In the genomic region with DNA sequence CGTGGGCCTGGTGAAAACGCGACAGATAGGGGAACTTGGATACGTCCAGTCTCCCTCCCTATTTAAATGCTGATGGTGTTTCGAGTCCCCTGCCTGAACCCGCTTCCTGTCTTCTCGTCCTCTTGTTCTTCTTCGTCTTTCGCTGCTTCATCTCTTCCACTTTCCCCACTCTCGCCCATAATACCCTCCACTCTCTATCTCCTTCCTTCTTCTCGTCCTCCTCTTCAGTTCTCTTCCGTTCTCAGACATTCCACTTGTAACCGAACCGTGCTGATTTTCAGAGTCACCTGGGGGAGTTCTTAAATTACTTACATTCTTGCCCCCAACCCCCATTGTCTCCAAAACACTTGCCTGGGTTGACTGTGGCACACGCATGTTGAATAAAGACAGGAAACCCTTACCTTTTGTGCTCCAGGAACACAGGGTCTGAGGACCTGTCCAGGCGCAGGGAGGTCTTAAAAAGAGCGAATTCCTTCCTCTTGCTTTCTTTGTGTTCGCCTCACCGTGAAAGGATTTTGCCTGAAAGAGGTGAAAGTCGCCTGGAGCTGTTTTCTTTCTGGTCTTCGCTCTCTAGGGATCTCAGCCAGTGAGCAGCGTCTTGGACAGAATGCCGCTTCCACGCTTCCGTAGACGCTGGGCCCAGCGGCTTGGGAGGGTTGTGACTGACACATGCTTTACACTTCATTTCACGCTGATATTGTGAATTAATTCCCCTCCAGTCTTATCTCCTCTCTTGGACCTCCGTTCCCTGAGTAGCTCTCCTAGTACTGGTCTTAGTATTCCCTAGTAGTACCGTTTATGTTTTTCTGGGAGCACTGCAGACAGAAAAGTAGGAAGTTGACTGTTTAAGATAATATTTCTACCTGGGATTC, we compare ENCODE assay signal across 1 cellular context.
TF ChIP-seq lines count a peak whose summit lies in the region.

No MANE protein-coding gene starts in this region.

TF ChIP-seq in IMR-90, 13 proteins besides CTCF, POLR2A, EP300 and RAD21:
- TF ChIP-seq, protein P1, sequence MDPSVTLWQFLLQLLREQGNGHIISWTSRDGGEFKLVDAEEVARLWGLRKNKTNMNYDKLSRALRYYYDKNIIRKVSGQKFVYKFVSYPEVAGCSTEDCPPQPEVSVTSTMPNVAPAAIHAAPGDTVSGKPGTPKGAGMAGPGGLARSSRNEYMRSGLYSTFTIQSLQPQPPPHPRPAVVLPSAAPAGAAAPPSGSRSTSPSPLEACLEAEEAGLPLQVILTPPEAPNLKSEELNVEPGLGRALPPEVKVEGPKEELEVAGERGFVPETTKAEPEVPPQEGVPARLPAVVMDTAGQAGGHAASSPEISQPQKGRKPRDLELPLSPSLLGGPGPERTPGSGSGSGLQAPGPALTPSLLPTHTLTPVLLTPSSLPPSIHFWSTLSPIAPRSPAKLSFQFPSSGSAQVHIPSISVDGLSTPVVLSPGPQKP (IDR thresholded peaks at IDR 0.05; ENCODE audit: borderline replicate concordance, low read depth, low read length): no peak
- no peak for TF ChIP-seq FOS (IDR thresholded peaks at IDR 0.05; ENCODE audit: low read depth, low read length)
- TF ChIP-seq, protein P2, sequence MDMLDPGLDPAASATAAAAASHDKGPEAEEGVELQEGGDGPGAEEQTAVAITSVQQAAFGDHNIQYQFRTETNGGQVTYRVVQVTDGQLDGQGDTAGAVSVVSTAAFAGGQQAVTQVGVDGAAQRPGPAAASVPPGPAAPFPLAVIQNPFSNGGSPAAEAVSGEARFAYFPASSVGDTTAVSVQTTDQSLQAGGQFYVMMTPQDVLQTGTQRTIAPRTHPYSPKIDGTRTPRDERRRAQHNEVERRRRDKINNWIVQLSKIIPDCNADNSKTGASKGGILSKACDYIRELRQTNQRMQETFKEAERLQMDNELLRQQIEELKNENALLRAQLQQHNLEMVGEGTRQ (IDR thresholded peaks at IDR 0.05; ENCODE audit: low read depth, low read length): no peak
- TF ChIP-seq BHLHE40 (IDR thresholded peaks at IDR 0.05; ENCODE audit: low read depth, low read length): no peak
